ENCODE assay signal across 8 cellular contexts in genomic region chr11:85647078-85647477, GRCh38. TPM values are rescaled to one million over a fixed set of nuclear protein-coding genes. Genes with fewer than 3 reads are reported as not detected.
A peak's percentile ranks its signal among the peaks of the same experiment; 100 is the strongest.
DNase-seq lines count a peak whose midpoint lies in the region; TF ChIP-seq lines count a peak whose summit lies in the region.

No MANE protein-coding gene starts in this region.

- POLR2A ChIA-PET in activated CD4-positive, alpha-beta memory T cell treated with anti-CD3 and anti-CD28 coated beads, Interleukin-2, amount 10 ng/mL, durations not matched to agents 7 days and 5 days (lab: Charles Lee), result interaction anchor here (0.9 to 11.1 kb wide), 19 partner anchors 10 to 645 kb away, joined by 3 to 220 read pairs (median 5); partner anchors contain the start of genes CCDC83, CREBZF, DLG2 and EED

- H3K27ac ChIP-seq in cardiac muscle cell (peak overlapping the region; percentile 92), thyroid gland (peak overlapping the region; percentile 19 to 81 (median 69))

- no peaks in the 10 kb centered on the region for H3K27me3 ChIP-seq in cardiac muscle cell
- H3K27me3 ChIP-seq in thyroid gland, result no peaks in the 10 kb centered on the region

- TF ChIP-seq CTCF in cardiac muscle cell (IDR thresholded peaks at IDR 0.05; ENCODE audit: low read depth, low read length), result no peak
- no peak for TF ChIP-seq CTCF in thyroid gland (IDR thresholded peaks at IDR 0.05)

- peak overlapping the region; percentile 52 for H3K4me3 ChIP-seq in cardiac muscle cell
- H3K4me3 ChIP-seq in iPS-18c (ENCODE audit: insufficient read depth, low read depth, low read length), result peak overlapping the region; percentile 77
- peak overlapping the region in 1 of 3 donors; percentile 57 for H3K4me3 ChIP-seq in thyroid gland (replicated peaks in 1 of 3)

- peaks cover 20% of the 10 kb centered on the region for H3K27me3 Mint-ChIP-seq in activated CD4-positive, alpha-beta memory T cell treated with anti-CD3 and anti-CD28 coated beads, Interleukin-2, amount 10 ng/mL, durations not matched to agents 7 days and 5 days

- H3K4me1 Mint-ChIP-seq in activated CD4-positive, alpha-beta memory T cell treated with anti-CD3 and anti-CD28 coated beads, Interleukin-2, amount 10 ng/mL, durations not matched to agents 7 days and 5 days, result peaks cover 33% of the 10 kb centered on the region

- intact Hi-C loops in cardiac septum (cut with DNase I) (no loop called here), thyroid gland (cut with DNase I) (no loop called here)

- H3K27ac Mint-ChIP-seq in activated CD4-positive, alpha-beta memory T cell treated with anti-CD3 and anti-CD28 coated beads, Interleukin-2, amount 10 ng/mL, durations not matched to agents 7 days and 5 days, result peak overlapping the region; percentile 91

- TF ChIP-seq POLR2A in thyroid gland (IDR thresholded peaks at IDR 0.05), result no peak

- 47 to 53% methylated on average over 2 of the region's 2 CpGs for WGBS in thyroid gland, 2 donors

- no peaks in the 10 kb centered on the region for H3K9me3 ChIP-seq in cardiac muscle cell (ENCODE audit: low read depth)
- H3K9me3 ChIP-seq in iPS-18c (ENCODE audit: control insufficient read depth, insufficient read depth, low read length), result no peaks in the 10 kb centered on the region
- H3K9me3 ChIP-seq in thyroid gland, result no peaks in the 10 kb centered on the region

- peaks cover 15% of the 10 kb centered on the region for H3K36me3 Mint-ChIP-seq in activated CD4-positive, alpha-beta memory T cell treated with anti-CD3 and anti-CD28 coated beads, Interleukin-2, amount 10 ng/mL, durations not matched to agents 7 days and 5 days (ENCODE audit: low read depth)

- H3K36me3 ChIP-seq in cardiac muscle cell (no peaks in the 10 kb centered on the region), thyroid gland (no peaks in the 10 kb centered on the region)

- peak overlapping the region; percentile 92 for H3K4me3 Mint-ChIP-seq in activated CD4-positive, alpha-beta memory T cell treated with anti-CD3 and anti-CD28 coated beads, Interleukin-2, amount 10 ng/mL, durations not matched to agents 7 days and 5 days

- no peaks in the 10 kb centered on the region for H3K9me3 Mint-ChIP-seq in activated CD4-positive, alpha-beta memory T cell treated with anti-CD3 and anti-CD28 coated beads, Interleukin-2, amount 10 ng/mL, durations not matched to agents 7 days and 5 days

- DNase-seq in cardiac muscle cell (ENCODE audit: low read depth in 1 of 2, low spot score in 1 of 2), result no peak
- no peak for DNase-seq in cardiac septum (ENCODE audit: low spot score)
- no peak for DNase-seq in activated CD4-positive, alpha-beta memory T cell treated with anti-CD3 and anti-CD28 coated beads, Interleukin-2, amount 10 ng/mL, durations not matched to agents 7 days and 5 days
- no peak for DNase-seq in thyroid gland
- DNase-seq in globus pallidus (ENCODE audit: low spot score), result no peak
- no peak for DNase-seq in central memory CD4-positive, alpha-beta T cell
- no peak for DNase-seq in stimulated activated CD4-positive, alpha-beta T cell treated with anti-CD3 and anti-CD28 coated beads, Interleukin-4, amount 100 ng/mL, for 4 hours

- H3K4me1 ChIP-seq in cardiac muscle cell (ENCODE audit: low read depth), result peaks cover 12% of the 10 kb centered on the region
- peaks cover 10 to 16% of the 10 kb centered on the region in 2 donors for H3K4me1 ChIP-seq in thyroid gland

- CTCF ChIA-PET in activated CD4-positive, alpha-beta memory T cell treated with anti-CD3 and anti-CD28 coated beads, Interleukin-2, amount 10 ng/mL, durations not matched to agents 7 days and 5 days (lab: Charles Lee), result interaction anchor here (0.6 to 3.3 kb wide), 8 partner anchors 9 to 208 kb away, joined by 3 to 16 read pairs (median 8); partner anchors contain the start of genes CCDC83, DLG2 and TMEM126B

RNA-seq across cellular contexts. Expression of gene TMEM126A, which starts 0.7 kb away (rescaled TPM):
- 12.9 and 13.1 TPM in 2 replicates for total RNA-seq in cardiac muscle cell
- polyA plus RNA-seq in cardiac muscle cell, result 39.9 and 42.9 TPM in 2 replicates
- total RNA-seq in cardiac septum, result 44.0 TPM
- 10 to 100 TPM; 31.8 to 35.6 TPM for total RNA-seq in activated CD4-positive, alpha-beta memory T cell treated with anti-CD3 and anti-CD28 coated beads, Interleukin-2, amount 10 ng/mL, durations not matched to agents 7 days and 5 days
- total RNA-seq in thyroid gland, result 10 to 100 TPM; 24.1 to 31.7 (median 27.1) TPM

RNA-seq across cellular contexts. Expression of gene CREBZF, which starts 17.9 kb away (rescaled TPM):
- total RNA-seq in cardiac muscle cell (66.7 and 109 TPM in 2 replicates), cardiac septum (19.4 TPM), thyroid gland (100 to 1,000 TPM in 2 of 4 donors, 10 to 100 TPM in 2; 72.9 to 125 (median 106) TPM)
- 61.7 and 74.3 TPM in 2 replicates for polyA plus RNA-seq in cardiac muscle cell
- 10 to 100 TPM; 66.0 to 68.4 TPM for total RNA-seq in activated CD4-positive, alpha-beta memory T cell treated with anti-CD3 and anti-CD28 coated beads, Interleukin-2, amount 10 ng/mL, durations not matched to agents 7 days and 5 days

RNA-seq across cellular contexts. Expression of gene TMEM126B, which starts 18.7 kb away (rescaled TPM):
- 39.5 and 68.1 TPM in 2 replicates for total RNA-seq in cardiac muscle cell
- polyA plus RNA-seq in cardiac muscle cell, result 69.0 and 98.2 TPM in 2 replicates
- 45.2 TPM for total RNA-seq in cardiac septum
- 10 to 100 TPM; 48.8 to 50.3 TPM for total RNA-seq in activated CD4-positive, alpha-beta memory T cell treated with anti-CD3 and anti-CD28 coated beads, Interleukin-2, amount 10 ng/mL, durations not matched to agents 7 days and 5 days
- total RNA-seq in thyroid gland, result 10 to 100 TPM; 45.6 to 65.7 (median 62.0) TPM

RNA-seq across cellular contexts. Expression of gene DLG2, which starts 19.9 kb away (rescaled TPM):
- 6.1 and 15.9 TPM in 2 replicates for total RNA-seq in cardiac muscle cell
- 3.5 and 6.9 TPM in 2 replicates for polyA plus RNA-seq in cardiac muscle cell
- total RNA-seq in cardiac septum, result 9.9 TPM
- 1 to 10 TPM; 1.3 to 1.7 TPM for total RNA-seq in activated CD4-positive, alpha-beta memory T cell treated with anti-CD3 and anti-CD28 coated beads, Interleukin-2, amount 10 ng/mL, durations not matched to agents 7 days and 5 days
- total RNA-seq in thyroid gland, result 10 to 100 TPM; 29.4 to 79.4 (median 42.4) TPM

RNA-seq across cellular contexts. Expression of gene CCDC89, which starts 38.9 kb away (rescaled TPM):
- total RNA-seq in cardiac muscle cell (0.21 and 0.45 TPM in 2 replicates), cardiac septum (0.54 TPM), thyroid gland (1 to 10 TPM in 1 of 4 donors, under 1 TPM in 2, not detected in 1; 0.33 to 2.2 (median 0.40) TPM)
- polyA plus RNA-seq in cardiac muscle cell, result 1.1 TPM in 1 of 2 replicates, not detected in the other
- 1 to 10 TPM; 1.1 to 1.7 TPM for total RNA-seq in activated CD4-positive, alpha-beta memory T cell treated with anti-CD3 and anti-CD28 coated beads, Interleukin-2, amount 10 ng/mL, durations not matched to agents 7 days and 5 days
